20 cellular contexts compared by ENCODE assay signal in the genomic region with DNA sequence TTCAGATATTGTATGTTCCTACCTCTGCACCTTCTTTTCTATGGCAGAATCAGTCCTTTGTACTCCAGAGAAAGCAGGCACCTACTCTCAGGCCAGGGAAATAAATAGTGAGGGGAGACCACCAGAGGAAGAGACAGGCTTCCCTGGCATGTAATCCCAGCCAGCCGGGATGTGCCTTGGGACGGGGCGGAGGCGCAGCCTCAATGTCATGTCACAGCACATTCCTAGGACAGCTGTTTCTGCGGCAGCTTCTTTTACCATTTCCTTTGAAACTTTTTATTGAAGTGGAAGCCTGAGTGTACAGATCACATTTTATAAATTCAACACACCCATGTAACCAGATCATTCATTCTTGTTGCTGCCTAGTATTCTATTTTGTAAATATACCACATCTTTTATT.
"Had no signal": no experiment of that assay in that cellular context is flagged by ENCODE, and none has a peak within 500 bp of the region (broad histone marks: within the 10 kb centered on the region; RNA-seq: fewer than 3 reads in every experiment).

No MANE protein-coding gene starts in this region.

- DNase-seq: effector CD4-positive, alpha-beta T cell; endodermal cell; gastrocnemius medialis; heart right ventricle; hypothalamus; lower lobe of right lung; naive B cell; retina; stimulated activated CD4-positive, alpha-beta T cell treated with anti-CD3 and anti-CD28 coated beads, Interleukin-12 subunit alpha, Interleukin-12 subunit beta, amount 100 ng/mL, for 4 hours; stimulated activated naive CD4-positive, alpha-beta T cell treated with Interleukin-2 at 50 U/mL for 16 hours had no signal

- H3K36me3 ChIP-seq: gastrocnemius medialis, lower lobe of right lung had no signal

- H3K27me3 ChIP-seq: gastrocnemius medialis, heart right ventricle, neutrophil had no signal

- H3K4me1 ChIP-seq: heart right ventricle, lower lobe of right lung had no signal

- H3K4me1 Mint-ChIP-seq: mesothelial cell of epicardium had no signal

- H3K9me3 Mint-ChIP-seq: memory B cell had no signal

- H3K9me3 ChIP-seq: gastrocnemius medialis, lower lobe of right lung, neutrophil had no signal

- H3K27ac ChIP-seq: coronary artery, gastrocnemius medialis, heart right ventricle, lower lobe of right lung, neutrophil, psoas muscle, skin epidermis had no signal

- H3K4me3 ChIP-seq: coronary artery, gastrocnemius medialis, heart right ventricle, lower lobe of right lung, psoas muscle, skin epidermis had no signal

- H3K4me3 Mint-ChIP-seq: endodermal cell, memory B cell, mesothelial cell of epicardium, naive B cell, type B pancreatic cell had no signal

- H3K27me3 Mint-ChIP-seq: memory B cell, naive B cell, type B pancreatic cell had no signal

- ATAC-seq: esophagus mucosa, heart right ventricle, left lobe of liver, lower lobe of right lung, sciatic nerve had no signal

- H3K27ac Mint-ChIP-seq: endodermal cell, mesothelial cell of epicardium, type B pancreatic cell had no signal
